1 cellular context compared by ENCODE assay signal in the genomic region with DNA sequence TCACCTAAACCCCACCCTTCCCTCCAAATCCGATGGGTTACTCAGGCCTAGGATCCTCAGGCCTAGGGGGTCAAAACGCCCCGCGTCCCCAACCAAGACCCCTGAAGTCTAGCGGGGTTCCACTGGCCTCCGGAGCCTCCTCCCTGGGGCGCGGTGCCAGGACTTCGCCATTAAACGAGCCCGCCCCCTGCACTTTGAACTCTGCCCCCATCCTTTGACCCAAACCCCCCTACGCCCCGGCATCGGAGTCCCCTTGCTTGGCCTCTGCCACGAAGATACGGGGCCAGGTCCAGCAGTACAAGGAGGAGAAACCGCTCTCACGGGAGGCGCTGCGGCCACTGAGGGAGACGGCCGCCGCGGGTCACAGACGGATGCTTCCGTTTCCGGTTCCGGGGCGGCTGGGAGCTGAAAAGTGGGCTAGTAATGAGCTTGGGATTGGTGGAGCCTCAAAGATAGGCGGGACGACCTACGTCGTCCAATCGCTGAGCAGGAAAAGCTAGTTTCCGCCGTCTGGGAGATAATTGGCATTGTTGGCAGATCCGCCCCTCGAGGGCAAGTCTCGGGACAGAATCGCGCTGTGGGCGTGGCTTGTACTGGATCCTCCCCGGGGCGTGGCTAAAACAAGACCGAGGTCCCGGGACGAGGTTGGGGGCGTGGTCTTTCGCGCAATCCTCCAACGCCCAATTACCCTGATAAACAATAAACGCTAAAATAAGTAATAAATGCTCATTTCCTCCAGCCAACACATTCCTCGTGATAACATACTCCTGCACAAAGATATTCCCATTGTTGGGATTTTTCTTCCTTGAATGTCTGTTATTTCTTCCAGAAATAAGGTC.
TF ChIP-seq lines count a peak whose summit lies in the region.

No MANE protein-coding gene starts in this region.

TF ChIP-seq in HepG2, 621 proteins besides CTCF, POLR2A, EP300 and RAD21 (continued from another document and continues in another):
- TF ChIP-seq ZNF790 (CRISPR knock-in tag; IDR thresholded peaks at IDR 0.05; ENCODE audit: borderline replicate concordance) (no peak), NR2F6 (IDR thresholded peaks at IDR 0.05) (peak; percentile 65; the same call in 1 of the 2 replicates), NR2F6 (CRISPR knock-in tag; IDR thresholded peaks at IDR 0.05) (no peak; the same call in 1 of the 2 replicates), WIZ (CRISPR knock-in tag; IDR thresholded peaks at IDR 0.05) (no peak), SP2 (CRISPR knock-in tag; IDR thresholded peaks at IDR 0.05) (peak; percentile 93), ZNF337 (CRISPR knock-in tag; IDR thresholded peaks at IDR 0.05; ENCODE audit: borderline replicate concordance, low read depth) (peak; percentile 55; the same call in 1 of the 2 replicates), NR2C2 (CRISPR knock-in tag; IDR thresholded peaks at IDR 0.05; ENCODE audit: borderline replicate concordance) (peak; percentile 99), RBFOX2 (IDR thresholded peaks at IDR 0.05; ENCODE audit: low read depth, low read length) (peak; percentile 91), NFE2L1 (CRISPR knock-in tag; IDR thresholded peaks at IDR 0.05; ENCODE audit: borderline replicate concordance) (no peak), SMYD3 (CRISPR knock-in tag; IDR thresholded peaks at IDR 0.05) (no peak), MLLT10 (CRISPR knock-in tag; IDR thresholded peaks at IDR 0.05) (no peak), KLF11 (CRISPR knock-in tag; IDR thresholded peaks at IDR 0.05) (no peak), POLR2AphosphoS2 (IDR thresholded peaks at IDR 0.05; ENCODE audit: low read depth, low read length) (peak; percentile 57; the same call in 1 of the 2 replicates), ASH2L (IDR thresholded peaks at IDR 0.05; ENCODE audit: insufficient read length, low read depth, low read length) (peak; percentile 80), RORA (CRISPR knock-in tag; IDR thresholded peaks at IDR 0.05) (no peak), ZNF317 (CRISPR knock-in tag; IDR thresholded peaks at IDR 0.05) (peak; percentile 60), ERF (CRISPR knock-in tag; IDR thresholded peaks at IDR 0.05) (peak; percentile 32), RBAK (CRISPR knock-in tag; IDR thresholded peaks at IDR 0.05) (no peak), ZNF792 (CRISPR knock-in tag; IDR thresholded peaks at IDR 0.05) (peak; percentile 19; the same call in 1 of the 2 replicates), KLF12 (CRISPR knock-in tag; IDR thresholded peaks at IDR 0.05; ENCODE audit: borderline replicate concordance) (peak; percentile 43; the same call in 1 of the 2 replicates), ZNF260 (CRISPR knock-in tag; IDR thresholded peaks at IDR 0.05; ENCODE audit: borderline replicate concordance, low read depth) (no peak), SIN3B (IDR thresholded peaks at IDR 0.05; ENCODE audit: low read length) (no peak; the same call in 1 of the 2 replicates), ARNT2 (CRISPR knock-in tag; IDR thresholded peaks at IDR 0.05; ENCODE audit: low read depth) (no peak), JUNB (CRISPR knock-in tag; IDR thresholded peaks at IDR 0.05; ENCODE audit: borderline replicate concordance) (no peak), ZFYVE20 (CRISPR knock-in tag; IDR thresholded peaks at IDR 0.05; ENCODE audit: borderline replicate concordance, low read depth) (no peak), MEIS1 (CRISPR knock-in tag; IDR thresholded peaks at IDR 0.05; ENCODE audit: borderline replicate concordance) (no peak; the same call in 1 of the 2 replicates), EZH2 (conservative IDR thresholded peaks at IDR 0.05; ENCODE audit: low read depth, low read length) (no peak), KLF9 (CRISPR knock-in tag; IDR thresholded peaks at IDR 0.05; ENCODE audit: low read depth) (no peak; the same call in 1 of the 2 replicates)
- TF ChIP-seq, protein P1, sequence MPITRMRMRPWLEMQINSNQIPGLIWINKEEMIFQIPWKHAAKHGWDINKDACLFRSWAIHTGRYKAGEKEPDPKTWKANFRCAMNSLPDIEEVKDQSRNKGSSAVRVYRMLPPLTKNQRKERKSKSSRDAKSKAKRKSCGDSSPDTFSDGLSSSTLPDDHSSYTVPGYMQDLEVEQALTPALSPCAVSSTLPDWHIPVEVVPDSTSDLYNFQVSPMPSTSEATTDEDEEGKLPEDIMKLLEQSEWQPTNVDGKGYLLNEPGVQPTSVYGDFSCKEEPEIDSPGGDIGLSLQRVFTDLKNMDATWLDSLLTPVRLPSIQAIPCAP (CRISPR knock-in tag; IDR thresholded peaks at IDR 0.05; ENCODE audit: low read depth): 0 out of 2 replicates have a peak, but pooled peaks have one; percentile 28
- TF ChIP-seq, protein P2, sequence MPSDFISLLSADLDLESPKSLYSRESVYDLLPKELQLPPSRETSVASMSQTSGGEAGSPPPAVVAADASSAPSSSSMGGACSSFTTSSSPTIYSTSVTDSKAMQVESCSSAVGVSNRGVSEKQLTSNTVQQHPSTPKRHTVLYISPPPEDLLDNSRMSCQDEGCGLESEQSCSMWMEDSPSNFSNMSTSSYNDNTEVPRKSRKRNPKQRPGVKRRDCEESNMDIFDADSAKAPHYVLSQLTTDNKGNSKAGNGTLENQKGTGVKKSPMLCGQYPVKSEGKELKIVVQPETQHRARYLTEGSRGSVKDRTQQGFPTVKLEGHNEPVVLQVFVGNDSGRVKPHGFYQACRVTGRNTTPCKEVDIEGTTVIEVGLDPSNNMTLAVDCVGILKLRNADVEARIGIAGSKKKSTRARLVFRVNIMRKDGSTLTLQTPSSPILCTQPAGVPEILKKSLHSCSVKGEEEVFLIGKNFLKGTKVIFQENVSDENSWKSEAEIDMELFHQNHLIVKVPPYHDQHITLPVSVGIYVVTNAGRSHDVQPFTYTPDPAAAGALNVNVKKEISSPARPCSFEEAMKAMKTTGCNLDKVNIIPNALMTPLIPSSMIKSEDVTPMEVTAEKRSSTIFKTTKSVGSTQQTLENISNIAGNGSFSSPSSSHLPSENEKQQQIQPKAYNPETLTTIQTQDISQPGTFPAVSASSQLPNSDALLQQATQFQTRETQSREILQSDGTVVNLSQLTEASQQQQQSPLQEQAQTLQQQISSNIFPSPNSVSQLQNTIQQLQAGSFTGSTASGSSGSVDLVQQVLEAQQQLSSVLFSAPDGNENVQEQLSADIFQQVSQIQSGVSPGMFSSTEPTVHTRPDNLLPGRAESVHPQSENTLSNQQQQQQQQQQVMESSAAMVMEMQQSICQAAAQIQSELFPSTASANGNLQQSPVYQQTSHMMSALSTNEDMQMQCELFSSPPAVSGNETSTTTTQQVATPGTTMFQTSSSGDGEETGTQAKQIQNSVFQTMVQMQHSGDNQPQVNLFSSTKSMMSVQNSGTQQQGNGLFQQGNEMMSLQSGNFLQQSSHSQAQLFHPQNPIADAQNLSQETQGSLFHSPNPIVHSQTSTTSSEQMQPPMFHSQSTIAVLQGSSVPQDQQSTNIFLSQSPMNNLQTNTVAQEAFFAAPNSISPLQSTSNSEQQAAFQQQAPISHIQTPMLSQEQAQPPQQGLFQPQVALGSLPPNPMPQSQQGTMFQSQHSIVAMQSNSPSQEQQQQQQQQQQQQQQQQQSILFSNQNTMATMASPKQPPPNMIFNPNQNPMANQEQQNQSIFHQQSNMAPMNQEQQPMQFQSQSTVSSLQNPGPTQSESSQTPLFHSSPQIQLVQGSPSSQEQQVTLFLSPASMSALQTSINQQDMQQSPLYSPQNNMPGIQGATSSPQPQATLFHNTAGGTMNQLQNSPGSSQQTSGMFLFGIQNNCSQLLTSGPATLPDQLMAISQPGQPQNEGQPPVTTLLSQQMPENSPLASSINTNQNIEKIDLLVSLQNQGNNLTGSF (CRISPR knock-in tag; IDR thresholded peaks at IDR 0.05): no peak
- TF ChIP-seq, protein P3, sequence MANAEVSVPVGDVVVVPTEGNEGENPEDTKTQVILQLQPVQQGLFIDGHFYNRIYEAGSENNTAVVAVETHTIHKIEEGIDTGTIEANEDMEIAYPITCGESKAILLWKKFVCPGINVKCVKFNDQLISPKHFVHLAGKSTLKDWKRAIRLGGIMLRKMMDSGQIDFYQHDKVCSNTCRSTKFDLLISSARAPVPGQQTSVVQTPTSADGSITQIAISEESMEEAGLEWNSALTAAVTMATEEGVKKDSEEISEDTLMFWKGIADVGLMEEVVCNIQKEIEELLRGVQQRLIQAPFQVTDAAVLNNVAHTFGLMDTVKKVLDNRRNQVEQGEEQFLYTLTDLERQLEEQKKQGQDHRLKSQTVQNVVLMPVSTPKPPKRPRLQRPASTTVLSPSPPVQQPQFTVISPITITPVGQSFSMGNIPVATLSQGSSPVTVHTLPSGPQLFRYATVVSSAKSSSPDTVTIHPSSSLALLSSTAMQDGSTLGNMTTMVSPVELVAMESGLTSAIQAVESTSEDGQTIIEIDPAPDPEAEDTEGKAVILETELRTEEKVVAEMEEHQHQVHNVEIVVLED (CRISPR knock-in tag; IDR thresholded peaks at IDR 0.05; ENCODE audit: borderline replicate concordance): peak; percentile 67
- TF ChIP-seq, protein P4, sequence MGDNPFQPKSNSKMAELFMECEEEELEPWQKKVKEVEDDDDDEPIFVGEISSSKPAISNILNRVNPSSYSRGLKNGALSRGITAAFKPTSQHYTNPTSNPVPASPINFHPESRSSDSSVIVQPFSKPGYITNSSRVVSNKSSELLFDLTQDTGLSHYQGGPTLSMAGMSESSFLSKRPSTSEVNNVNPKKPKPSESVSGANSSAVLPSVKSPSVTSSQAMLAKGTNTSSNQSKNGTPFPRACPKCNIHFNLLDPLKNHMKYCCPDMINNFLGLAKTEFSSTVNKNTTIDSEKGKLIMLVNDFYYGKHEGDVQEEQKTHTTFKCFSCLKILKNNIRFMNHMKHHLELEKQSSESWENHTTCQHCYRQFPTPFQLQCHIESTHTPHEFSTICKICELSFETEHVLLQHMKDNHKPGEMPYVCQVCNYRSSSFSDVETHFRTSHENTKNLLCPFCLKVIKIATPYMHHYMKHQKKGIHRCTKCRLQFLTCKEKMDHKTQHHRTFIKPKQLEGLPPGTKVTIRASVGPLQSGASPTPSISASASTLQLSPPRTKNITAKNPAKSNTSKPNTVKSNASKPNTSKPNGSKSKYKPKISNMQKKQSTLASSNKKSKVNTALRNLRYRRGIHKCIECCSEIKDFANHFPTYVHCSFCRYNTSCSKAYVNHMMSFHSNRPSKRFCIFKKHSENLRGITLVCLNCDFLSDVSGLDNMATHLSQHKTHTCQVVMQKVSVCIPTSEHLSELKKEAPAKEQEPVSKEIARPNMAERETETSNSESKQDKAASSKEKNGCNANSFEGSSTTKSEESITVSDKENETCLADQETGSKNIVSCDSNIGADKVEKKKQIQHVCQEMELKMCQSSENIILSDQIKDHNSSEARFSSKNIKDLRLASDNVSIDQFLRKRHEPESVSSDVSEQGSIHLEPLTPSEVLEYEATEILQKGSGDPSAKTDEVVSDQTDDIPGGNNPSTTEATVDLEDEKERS (CRISPR knock-in tag; IDR thresholded peaks at IDR 0.05): no peak
- TF ChIP-seq, protein P5, sequence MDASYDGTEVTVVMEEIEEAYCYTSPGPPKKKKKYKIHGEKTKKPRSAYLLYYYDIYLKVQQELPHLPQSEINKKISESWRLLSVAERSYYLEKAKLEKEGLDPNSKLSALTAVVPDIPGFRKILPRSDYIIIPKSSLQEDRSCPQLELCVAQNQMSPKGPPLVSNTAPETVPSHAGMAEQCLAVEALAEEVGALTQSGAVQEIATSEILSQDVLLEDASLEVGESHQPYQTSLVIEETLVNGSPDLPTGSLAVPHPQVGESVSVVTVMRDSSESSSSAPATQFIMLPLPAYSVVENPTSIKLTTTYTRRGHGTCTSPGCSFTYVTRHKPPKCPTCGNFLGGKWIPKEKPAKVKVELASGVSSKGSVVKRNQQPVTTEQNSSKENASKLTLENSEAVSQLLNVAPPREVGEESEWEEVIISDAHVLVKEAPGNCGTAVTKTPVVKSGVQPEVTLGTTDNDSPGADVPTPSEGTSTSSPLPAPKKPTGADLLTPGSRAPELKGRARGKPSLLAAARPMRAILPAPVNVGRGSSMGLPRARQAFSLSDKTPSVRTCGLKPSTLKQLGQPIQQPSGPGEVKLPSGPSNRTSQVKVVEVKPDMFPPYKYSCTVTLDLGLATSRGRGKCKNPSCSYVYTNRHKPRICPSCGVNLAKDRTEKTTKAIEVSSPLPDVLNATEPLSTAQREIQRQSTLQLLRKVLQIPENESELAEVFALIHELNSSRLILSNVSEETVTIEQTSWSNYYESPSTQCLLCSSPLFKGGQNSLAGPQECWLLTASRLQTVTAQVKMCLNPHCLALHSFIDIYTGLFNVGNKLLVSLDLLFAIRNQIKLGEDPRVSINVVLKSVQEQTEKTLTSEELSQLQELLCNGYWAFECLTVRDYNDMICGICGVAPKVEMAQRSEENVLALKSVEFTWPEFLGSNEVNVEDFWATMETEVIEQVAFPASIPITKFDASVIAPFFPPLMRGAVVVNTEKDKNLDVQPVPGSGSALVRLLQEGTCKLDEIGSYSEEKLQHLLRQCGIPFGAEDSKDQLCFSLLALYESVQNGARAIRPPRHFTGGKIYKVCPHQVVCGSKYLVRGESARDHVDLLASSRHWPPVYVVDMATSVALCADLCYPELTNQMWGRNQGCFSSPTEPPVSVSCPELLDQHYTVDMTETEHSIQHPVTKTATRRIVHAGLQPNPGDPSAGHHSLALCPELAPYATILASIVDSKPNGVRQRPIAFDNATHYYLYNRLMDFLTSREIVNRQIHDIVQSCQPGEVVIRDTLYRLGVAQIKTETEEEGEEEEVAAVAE (CRISPR knock-in tag; IDR thresholded peaks at IDR 0.05; ENCODE audit: borderline replicate concordance): peak; percentile 85; the same call in 1 of the 2 replicates
- TF ChIP-seq, protein P6, sequence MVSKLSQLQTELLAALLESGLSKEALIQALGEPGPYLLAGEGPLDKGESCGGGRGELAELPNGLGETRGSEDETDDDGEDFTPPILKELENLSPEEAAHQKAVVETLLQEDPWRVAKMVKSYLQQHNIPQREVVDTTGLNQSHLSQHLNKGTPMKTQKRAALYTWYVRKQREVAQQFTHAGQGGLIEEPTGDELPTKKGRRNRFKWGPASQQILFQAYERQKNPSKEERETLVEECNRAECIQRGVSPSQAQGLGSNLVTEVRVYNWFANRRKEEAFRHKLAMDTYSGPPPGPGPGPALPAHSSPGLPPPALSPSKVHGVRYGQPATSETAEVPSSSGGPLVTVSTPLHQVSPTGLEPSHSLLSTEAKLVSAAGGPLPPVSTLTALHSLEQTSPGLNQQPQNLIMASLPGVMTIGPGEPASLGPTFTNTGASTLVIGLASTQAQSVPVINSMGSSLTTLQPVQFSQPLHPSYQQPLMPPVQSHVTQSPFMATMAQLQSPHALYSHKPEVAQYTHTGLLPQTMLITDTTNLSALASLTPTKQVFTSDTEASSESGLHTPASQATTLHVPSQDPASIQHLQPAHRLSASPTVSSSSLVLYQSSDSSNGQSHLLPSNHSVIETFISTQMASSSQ (IDR thresholded peaks at IDR 0.05; ENCODE audit: low read depth): no peak
- TF ChIP-seq, protein P6 (CRISPR knock-in tag; IDR thresholded peaks at IDR 0.05; ENCODE audit: borderline replicate concordance): no peak; the same call in 1 of the 2 replicates
